1 cellular context compared by ENCODE assay signal in the genomic region with DNA sequence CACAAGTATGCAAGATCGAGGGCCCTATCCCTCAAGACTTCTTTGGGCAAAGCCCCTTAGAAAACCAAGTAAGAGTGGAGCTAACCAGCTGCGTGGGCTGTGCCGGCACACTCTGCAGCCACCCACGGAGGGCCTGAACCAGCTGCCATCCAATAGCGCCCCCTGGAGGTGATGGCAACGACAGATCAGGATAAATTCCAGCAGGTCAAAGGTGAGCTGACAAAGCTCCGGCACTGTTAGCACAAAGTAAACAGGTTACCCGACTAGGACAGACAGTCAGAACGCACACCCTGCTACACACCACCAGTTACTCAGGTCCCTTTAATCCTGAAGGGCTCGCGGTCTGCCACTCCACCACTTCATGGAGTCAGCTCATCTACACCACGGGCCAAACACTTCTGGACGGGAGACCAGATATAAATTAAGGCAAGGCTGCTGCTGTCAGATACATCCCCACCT.
TF ChIP-seq lines count a peak whose summit lies in the region.

No MANE protein-coding gene starts in this region.

TF ChIP-seq in HEK293, 187 proteins besides CTCF, POLR2A, EP300 and RAD21 (continued from another document):
- TF ChIP-seq ZNF513 (tag by site-specific recombination; IDR thresholded peaks at IDR 0.05) (no peak), ZNF843 (tag by site-specific recombination; IDR thresholded peaks at IDR 0.05) (no peak)
